Comparison of ENCODE assay signal across 8 cellular contexts in the genomic region with DNA sequence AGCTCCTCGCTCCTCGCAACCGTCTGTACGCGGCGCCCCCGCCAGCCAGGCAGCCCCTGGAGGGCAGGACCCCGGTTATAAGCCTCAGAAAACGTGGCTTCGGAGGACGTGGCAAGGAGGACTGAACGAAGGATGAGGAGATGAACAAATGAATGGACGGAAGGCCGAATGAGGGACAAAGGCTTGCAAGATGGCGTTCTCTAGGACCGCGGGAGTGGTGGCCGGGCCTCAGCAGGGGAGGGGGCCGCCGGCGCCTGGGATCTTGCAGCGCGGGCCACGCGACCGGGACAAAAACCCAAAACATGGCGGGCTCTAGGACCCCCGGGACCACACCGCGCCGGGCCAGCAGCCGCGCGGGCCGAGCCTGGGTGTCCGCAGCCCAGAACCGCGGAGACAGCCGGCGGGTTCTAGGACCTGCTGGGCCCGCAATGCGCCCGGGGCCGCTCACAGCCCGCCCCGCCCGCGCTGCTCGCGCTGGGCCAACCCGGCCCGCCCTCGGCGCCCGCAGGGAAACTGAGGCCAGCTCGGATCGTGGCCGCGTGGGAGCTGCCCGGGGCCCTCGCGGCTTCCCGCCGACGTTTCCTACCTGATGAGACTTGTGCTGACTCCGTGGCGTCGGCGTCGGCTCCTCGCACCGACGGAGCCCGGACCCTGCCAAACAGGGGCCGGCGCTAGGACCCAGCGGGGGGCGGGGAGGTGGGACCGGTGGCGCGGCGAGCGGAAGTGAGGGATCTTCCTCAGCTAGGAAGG. TPM values are rescaled to one million over a fixed set of nuclear protein-coding genes. Genes with fewer than 3 reads are reported as not detected.
DNase-seq lines count a peak whose midpoint lies in the region; ATAC-seq and TF ChIP-seq lines count a peak whose summit lies in the region.

No MANE protein-coding gene starts in this region.

- no peak for TF ChIP-seq POLR2A in ovary (IDR thresholded peaks at IDR 0.05)

- peak overlapping the region; percentile 93 for H3K4me3 ChIP-seq in HFF-Myc (replicated peaks; ENCODE audit: low read depth, low read length)
- H3K4me3 ChIP-seq in ovary = peak overlapping the region; percentile 94
- peak overlapping the region; percentile 97 for H3K4me3 ChIP-seq in thoracic aorta

- CTCF ChIA-PET in GM10248 (lab: Yijun Ruan, JAX) = interaction anchor here (0.8 to 2.6 kb wide), 7 partner anchors 8 to 369 kb away, joined by 3 to 9 read pairs (median 3); a partner anchor contains a TSS

- POLR2A ChIA-PET in GM10248 (lab: Yijun Ruan, JAX) = interaction anchor here (0.5 to 3.3 kb wide), 9 partner anchors 8 to 180 kb away, joined by 3 to 21 read pairs (median 3); a partner anchor contains a TSS

- H3K27ac Mint-ChIP-seq in activated naive CD8-positive, alpha-beta T cell = peak overlapping the region; percentile 96

- DNase-seq in GM10248 (ENCODE audit: extremely low spot score) (peak; percentile 87), HFF-Myc (ENCODE audit: extremely low read depth, low read depth) (no peak), MV-4-11 (lab: John Stamatoyannopoulos, UW) (peak; percentile 85), SKM-1 (lab: John Stamatoyannopoulos, UW; ENCODE audit: unreplicated experiment) (peak; percentile 81), head of caudate nucleus (peak; percentile 87 to 98 (median 96)), ovary (peak; percentile 85 to 92 (median 87)), thoracic aorta (ENCODE audit: low spot score) (peak; percentile 57)

- no peak for TF ChIP-seq EP300 in ovary (IDR thresholded peaks at IDR 0.05)

- H3K9me3 Mint-ChIP-seq in activated naive CD8-positive, alpha-beta T cell (ENCODE audit: low read depth) = no peaks in the 10 kb centered on the region

- H3K27ac ChIP-seq in ovary = peak overlapping the region; percentile 79 to 86
- peak overlapping the region; percentile 94 for H3K27ac ChIP-seq in thoracic aorta

- no peaks in the 10 kb centered on the region for H3K27me3 ChIP-seq in ovary
- H3K27me3 ChIP-seq in thoracic aorta (replicated peaks; ENCODE audit: insufficient read depth) = no peaks in the 10 kb centered on the region

- TF ChIP-seq CTCF in GM10248 (IDR thresholded peaks at IDR 0.05; ENCODE audit: control extremely low read depth, extremely low read depth, low read depth, missing control alignments) (no peak), HFF-Myc (IDR thresholded peaks at IDR 0.05; ENCODE audit: low read depth, low read length, missing control alignments) (no peak), ovary (IDR thresholded peaks at IDR 0.05) (peak in 1 of 3 donors; percentile 16), thoracic aorta (IDR thresholded peaks at IDR 0.05) (no peak)

- H3K4me3 Mint-ChIP-seq in activated naive CD8-positive, alpha-beta T cell = peak overlapping the region; percentile 98

- no peaks in the 10 kb centered on the region for H3K27me3 Mint-ChIP-seq in activated naive CD8-positive, alpha-beta T cell

- intact Hi-C loops in head of caudate nucleus (cut with DNase I) (loop anchor here (5.0 kb wide), 1 partner anchor 41 kb away; a partner anchor contains a TSS), ovary (cut with DNase I) (no loop called here)

- WGBS in ovary, 3 donors = 0% methylated on average over 67 to 83 of the region's 83 CpGs

- H3K4me1 ChIP-seq in ovary (ENCODE audit: insufficient read depth) = peaks cover 4% of the 10 kb centered on the region
- peaks cover 14 to 29% of the 10 kb centered on the region in 2 donors for H3K4me1 ChIP-seq in thoracic aorta (ENCODE audit: control insufficient read depth in 1 of 2, low read depth in 2 of 2)

- peaks cover 30% of the 10 kb centered on the region for H3K4me1 Mint-ChIP-seq in activated naive CD8-positive, alpha-beta T cell (ENCODE audit: low read depth)

- ATAC-seq in thoracic aorta (ENCODE audit: insufficient number of reproducible peaks, low FRiP score, low read depth) = peak; percentile 76

- H3K9me3 ChIP-seq in ovary (no peaks in the 10 kb centered on the region), thoracic aorta (no peaks in the 10 kb centered on the region)

- no peaks in the 10 kb centered on the region for H3K36me3 ChIP-seq in ovary
- peaks cover 21% of the 10 kb centered on the region for H3K36me3 ChIP-seq in thoracic aorta

- no peaks in the 10 kb centered on the region for H3K36me3 Mint-ChIP-seq in activated naive CD8-positive, alpha-beta T cell

RNA-seq across cellular contexts. Expression of a gene that starts 0.8 kb away (rescaled TPM):
- total RNA-seq in ovary = 1 to 10 TPM; 4.2 to 7.4 (median 5.7) TPM
- 1 to 10 TPM; 1.3 to 6.7 TPM for polyA plus RNA-seq in ovary
- total RNA-seq in thoracic aorta = 10 to 100 TPM; 10.3 to 14.5 TPM

RNA-seq across cellular contexts. Expression of a gene that starts 1.0 kb away (rescaled TPM):
- total RNA-seq in ovary (10 to 100 TPM; 12.4 to 16.3 (median 14.8) TPM), thoracic aorta (10 to 100 TPM; 10.2 to 17.9 TPM)
- 10 to 100 TPM in 1 of 2 donors, 1 to 10 TPM in 1; 2.3 to 12.0 TPM for polyA plus RNA-seq in ovary

RNA-seq across cellular contexts. Expression of a gene that starts 15.5 kb away (rescaled TPM):
- total RNA-seq in ovary (1 to 10 TPM; 1.1 to 2.9 (median 1.5) TPM), thoracic aorta (10 to 100 TPM; 10.6 to 13.7 TPM)
- polyA plus RNA-seq in ovary = 1 to 10 TPM in 1 of 2 donors, under 1 TPM in 1; 0.30 to 1.4 TPM

RNA-seq across cellular contexts. Expression of a gene that starts 21.3 kb away (rescaled TPM):
- total RNA-seq in ovary (100 to 1,000 TPM in 1 of 7 donors, 10 to 100 TPM in 6; 72.1 to 114 (median 84.5) TPM), thoracic aorta (100 to 1,000 TPM in 1 of 2 donors, 10 to 100 TPM in 1; 88.7 to 187 TPM)
- 100 to 1,000 TPM; 117 to 141 TPM for polyA plus RNA-seq in ovary

RNA-seq across cellular contexts. Expression of a gene that starts 34.9 kb away (rescaled TPM):
- total RNA-seq in ovary (10 to 100 TPM; 34.1 to 51.9 (median 40.5) TPM), thoracic aorta (10 to 100 TPM; 35.1 to 58.5 TPM)
- 10 to 100 TPM; 18.6 to 29.2 TPM for polyA plus RNA-seq in ovary
